Comparison of ENCODE assay signal across 8 cellular contexts in the genomic region with DNA sequence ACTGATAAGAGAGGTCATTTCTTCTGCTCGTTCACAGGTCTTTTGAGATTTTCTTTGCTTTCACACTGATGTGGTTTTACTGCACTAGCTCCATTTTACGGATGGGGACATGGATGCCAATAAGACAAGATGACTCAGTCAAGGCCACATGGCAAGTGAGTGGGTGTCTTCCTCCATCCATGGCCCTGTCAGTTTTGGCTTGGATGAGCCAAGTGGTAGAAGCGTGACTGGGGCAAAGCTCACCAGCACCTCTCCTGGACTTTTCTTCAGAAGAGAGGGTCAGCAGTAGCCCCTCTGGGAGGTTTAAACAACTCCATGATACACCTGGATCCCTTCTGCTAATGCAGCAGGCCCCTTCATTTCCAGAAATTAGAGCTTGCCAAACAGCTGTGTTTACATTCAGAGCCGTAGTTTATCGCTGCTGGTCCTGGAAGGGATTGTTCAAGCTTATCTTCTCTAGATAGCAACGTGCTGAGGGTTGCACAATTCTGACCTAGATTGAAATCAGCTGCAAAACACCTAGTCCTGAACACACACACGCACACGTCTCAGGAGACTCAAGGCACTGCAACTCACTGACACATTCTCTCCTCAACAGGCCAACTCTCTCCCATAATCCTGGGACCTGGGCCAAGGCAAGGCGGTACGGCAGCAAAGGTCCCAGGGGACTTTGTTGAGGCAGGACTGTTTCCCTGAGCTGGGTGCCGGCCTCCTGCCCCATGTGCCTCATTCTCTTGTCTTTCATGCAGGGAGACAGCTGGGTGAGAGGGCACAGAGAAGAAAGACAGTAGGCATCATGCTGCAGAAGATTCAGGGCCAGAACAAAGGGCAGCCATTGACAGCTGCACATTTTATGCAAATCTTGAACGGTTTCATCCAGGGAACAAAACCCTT. TPM values are rescaled to one million over a fixed set of nuclear protein-coding genes. Genes with fewer than 3 reads are reported as not detected.
A peak's percentile ranks its signal among the peaks of the same experiment; 100 is the strongest.
DNase-seq lines count a peak whose midpoint lies in the region; ATAC-seq, FAIRE-seq and TF ChIP-seq lines count a peak whose summit lies in the region.

No MANE protein-coding gene starts in this region.

- no peak for TF ChIP-seq RAD21 in HepG2 (CRISPR knock-in tag; IDR thresholded peaks at IDR 0.05)

- H3K27me3 ChIP-seq in HepG2 (ENCODE audit: control insufficient read depth in 1 of 2, insufficient read depth in 2 of 2, low read length in 2 of 2), result no peaks in the 10 kb centered on the region; a peak in 1 of 5 replicates
- no peaks in the 10 kb centered on the region for H3K27me3 ChIP-seq in vagina

- peaks cover 0 to 7% of the 10 kb centered on the region in 2 donors for H3K9me3 Mint-ChIP-seq in stimulated activated naive CD8-positive, alpha-beta T cell treated with anti-CD3 and anti-CD28 coated beads, Interleukin-15, amount 100 ng/mL, for 72 hours
- peaks cover 0 to 10% of the 10 kb centered on the region in 2 donors for H3K9me3 Mint-ChIP-seq in activated naive CD4-positive, alpha-beta T cell treated with anti-CD3 and anti-CD28 coated beads, Interleukin-2, amount 50 U/mL, for 72 hours

- H3K27ac ChIP-seq in HepG2 (ENCODE audit: extremely low read length, insufficient read depth, low read length) (peak overlapping the region; percentile 5), vagina (peak overlapping the region; percentile 86)

- H3K4me1 ChIP-seq in HepG2 (ENCODE audit: insufficient read depth, low read length) (peaks cover 68% of the 10 kb centered on the region), vagina (peaks cover 53% of the 10 kb centered on the region)

- peak overlapping the region; percentile 4 to 53 (median 51); a peak in 4 of 6 replicates for H3K4me3 ChIP-seq in HepG2 (replicated peaks in 1 of 3; ENCODE audit: insufficient read depth in 1 of 3, low read depth in 2 of 3, low read length in 3 of 3)
- H3K4me3 ChIP-seq in vagina, result no peak overlapping the region

- in situ Hi-C loops in HepG2 (cut with HindIII; ENCODE audit: extremely low pct_ligation_motif_present, low pct_unique_long_range_greater_than_20kb), result no loop called here

- FAIRE-seq in HepG2 (lab: Jason Lieb, UNC), result no peak

- peak overlapping the region in 1 of 2 donors; percentile 12 for H3K27ac Mint-ChIP-seq in stimulated activated naive CD8-positive, alpha-beta T cell treated with anti-CD3 and anti-CD28 coated beads, Interleukin-15, amount 100 ng/mL, for 72 hours
- H3K27ac Mint-ChIP-seq in activated naive CD4-positive, alpha-beta T cell treated with anti-CD3 and anti-CD28 coated beads, Interleukin-2, amount 50 U/mL, for 72 hours, result peak overlapping the region in 1 of 2 donors; percentile 70

- H3K27me3 Mint-ChIP-seq in stimulated activated naive CD8-positive, alpha-beta T cell treated with anti-CD3 and anti-CD28 coated beads, Interleukin-15, amount 100 ng/mL, for 72 hours, result no peaks in the 10 kb centered on the region

- peak overlapping the region in 1 of 2 donors; percentile 30 for H3K4me3 Mint-ChIP-seq in stimulated activated naive CD8-positive, alpha-beta T cell treated with anti-CD3 and anti-CD28 coated beads, Interleukin-15, amount 100 ng/mL, for 72 hours

- H4K20me1 ChIP-seq in HepG2 (ENCODE audit: insufficient read depth, low read length), result no peaks in the 10 kb centered on the region

- CTCF ChIA-PET in HepG2 (lab: Yijun Ruan, JAX; ENCODE audit: low intra/inter-chr PET ratio, low total read pairs), result no interaction called here

- H3K36me3 ChIP-seq in HepG2 (replicated peaks in 1 of 2; ENCODE audit: control insufficient read depth in 1 of 2, insufficient read depth in 2 of 2, low read length in 2 of 2) (no peaks in the 10 kb centered on the region), vagina (no peaks in the 10 kb centered on the region)

- peak overlapping the region; percentile 95 for H3K4me2 ChIP-seq in HepG2 (ENCODE audit: low read depth, low read length)

- no peaks in the 10 kb centered on the region for H3K9me3 ChIP-seq in HepG2 (ENCODE audit: low read length)
- no peaks in the 10 kb centered on the region for H3K9me3 ChIP-seq in vagina

- no peaks in the 10 kb centered on the region for H3K79me2 ChIP-seq in HepG2 (ENCODE audit: insufficient read depth, low read length)

- peaks cover 77% of the 10 kb centered on the region for H3K4me1 Mint-ChIP-seq in stimulated activated naive CD8-positive, alpha-beta T cell treated with anti-CD3 and anti-CD28 coated beads, Interleukin-15, amount 100 ng/mL, for 72 hours

- TF ChIP-seq CTCF in HepG2 (CRISPR knock-in tag; IDR thresholded peaks at IDR 0.05) (no peak), vagina (IDR thresholded peaks at IDR 0.05) (no peak)

- peak; percentile 26 for DNase-seq in stimulated activated naive CD8-positive, alpha-beta T cell treated with anti-CD3 and anti-CD28 coated beads, Interleukin-15, Interleukin-2, amounts not matched to agents 100 U/mL and 50 U/mL, for 24 hours
- DNase-seq in stimulated activated naive CD8-positive, alpha-beta T cell treated with anti-CD3 and anti-CD28 coated beads, Interleukin-15, amount 100 ng/mL, for 72 hours, result no peak
- DNase-seq in NCI-H1092 (lab: John Stamatoyannopoulos, UW), result peak; percentile 90
- DNase-seq in activated naive CD4-positive, alpha-beta T cell treated with anti-CD3 and anti-CD28 coated beads, Interleukin-2, amount 50 U/mL, for 72 hours (ENCODE audit: low spot score in 2 of 2), result no peak
- peak; percentile 59 for DNase-seq in HepG2 (ENCODE audit: low spot score)
- DNase-seq in vagina (ENCODE audit: extremely low spot score in 2 of 2), result peak; percentile 88 to 93
- no peak for DNase-seq in kidney glomerular epithelial cell (lab: John Stamatoyannopoulos, UW)
- no peak for DNase-seq in T1000 (lab: John Stamatoyannopoulos, UW)

- TF ChIP-seq POLR2A in HepG2 (IDR thresholded peaks at IDR 0.05; ENCODE audit: insufficient read depth in 1 of 2, low read depth in 2 of 2, low read length in 2 of 2) (no peak), vagina (IDR thresholded peaks at IDR 0.05) (no peak)

- peak overlapping the region; percentile 5; the same call in 1 of the 2 replicates for H3K9ac ChIP-seq in HepG2 (ENCODE audit: insufficient read depth, low read depth, low read length)

- POLR2A ChIA-PET in HepG2 (lab: Yijun Ruan, JAX), result interaction anchor here (0.8 to 4.8 kb wide), 8 partner anchors 9 to 61 kb away, joined by 3 to 53 read pairs (median 6); partner anchors contain the start of genes BBIP1, PDCD4 and SHOC2

- 1% methylated on average over 10 of the region's 12 CpGs for WGBS in HepG2 (ENCODE audit: low lambda C conversion rate)

- intact Hi-C loops in HepG2 (cut with micrococcal nuclease; ENCODE audit: unreplicated experiment) (no loop called here), vagina (cut with DNase I) (no loop called here)

- peak overlapping the region; percentile 57 for H2AFZ ChIP-seq in HepG2 (ENCODE audit: low read length)

- peak; percentile 29 for ATAC-seq in stimulated activated naive CD8-positive, alpha-beta T cell treated with anti-CD3 and anti-CD28 coated beads, Interleukin-15, Interleukin-2, amounts not matched to agents 100 U/mL and 50 U/mL, for 24 hours
- ATAC-seq in stimulated activated naive CD8-positive, alpha-beta T cell treated with anti-CD3 and anti-CD28 coated beads, Interleukin-15, amount 100 ng/mL, for 72 hours, result no peak
- ATAC-seq in activated naive CD4-positive, alpha-beta T cell treated with anti-CD3 and anti-CD28 coated beads, Interleukin-2, amount 50 U/mL, for 72 hours, result peak; percentile 45 to 50
- ATAC-seq in HepG2, result peak; percentile 67

- BruUV-seq in HepG2 (replicated peaks; lab: Mats Ljungman, UMichigan), result no TSS peak

- peaks cover 17 to 26% of the 10 kb centered on the region in 2 donors for H3K36me3 Mint-ChIP-seq in activated naive CD4-positive, alpha-beta T cell treated with anti-CD3 and anti-CD28 coated beads, Interleukin-2, amount 50 U/mL, for 72 hours

- TF ChIP-seq EP300 in HepG2 (IDR thresholded peaks at IDR 0.05; ENCODE audit: low read depth in 2 of 2, low read length in 2 of 2), result peak in 1 of 2 experiments; percentile 49; a peak in 1 of 4 replicates
- no peak; the same call in 1 of the 2 replicates for TF ChIP-seq EP300 in HepG2 (CRISPR knock-in tag; IDR thresholded peaks at IDR 0.05; ENCODE audit: borderline replicate concordance)

RNA-seq across cellular contexts. Expression of gene PDCD4, which starts 14.2 kb away (rescaled TPM):
- 100 to 1,000 TPM in 1 of 2 donors, 10 to 100 TPM in 1; 94.9 to 159 TPM for total RNA-seq in activated naive CD4-positive, alpha-beta T cell treated with anti-CD3 and anti-CD28 coated beads, Interleukin-2, amount 50 U/mL, for 72 hours
- 56.2 and 92.8 TPM in 2 replicates for total RNA-seq in HepG2 (2016; rRNA removed; fragmentation: Illumina TruSeq; extraction: Trizol)
- total RNA-seq in HepG2 (2016; cell fraction: cytosol; rRNA removed; fragmentation: Illumina TruSeq; extraction: Trizol; ENCODE audit: low read depth), result 16.2 and 22.3 TPM in 2 replicates
- 63.2 and 84.9 TPM in 2 replicates for total RNA-seq in HepG2 (2016; cell fraction: insoluble cytoplasmic fraction; rRNA removed; fragmentation: Illumina TruSeq; extraction: Trizol)
- 12.3 and 13.7 TPM in 2 replicates for total RNA-seq in HepG2 (2016; cell fraction: membrane; rRNA removed; fragmentation: Illumina TruSeq; extraction: Trizol)
- total RNA-seq in HepG2 (2016; cell fraction: nucleus; rRNA removed; fragmentation: Illumina TruSeq; extraction: Trizol), result 30.6 and 42.1 TPM in 2 replicates
- 22.4 and 22.8 TPM in 2 replicates for polyA plus RNA-seq in HepG2 (2011; rRNA removed)
- 7.6 and 12.9 TPM in 2 replicates for polyA plus RNA-seq in HepG2 (2011; cell fraction: cytosol; rRNA removed)
- 8.4 and 13.8 TPM in 2 replicates for polyA plus RNA-seq in HepG2 (2011; cell fraction: nucleus; rRNA removed)
- polyA plus RNA-seq in HepG2 (2012), result 50.1 and 77.6 TPM in 2 replicates
- 2.7 and 4.0 TPM in 2 replicates for polyA plus RNA-seq in HepG2 (2016; cell fraction: cytosol; fragmentation: Illumina TruSeq; extraction: Trizol; ENCODE audit: low read depth)
- 112 and 113 TPM in 2 replicates for polyA plus RNA-seq in HepG2 (2016; cell fraction: insoluble cytoplasmic fraction; fragmentation: Illumina TruSeq; extraction: Trizol; ENCODE audit: low read depth)
- 9.3 and 9.7 TPM in 2 replicates for polyA plus RNA-seq in HepG2 (2016; cell fraction: membrane; fragmentation: Illumina TruSeq; extraction: Trizol; ENCODE audit: low read depth)
- polyA plus RNA-seq in HepG2 (2016; cell fraction: nucleus; fragmentation: Illumina TruSeq; extraction: Trizol; ENCODE audit: insufficient read depth, low read depth), result 58.0 and 60.5 TPM in 2 replicates
- 3.8 and 12.7 TPM in 2 replicates for polyA minus RNA-seq in HepG2 (2011; rRNA and poly(A)+ RNA removed; ENCODE audit: low replicate concordance)
- polyA minus RNA-seq in HepG2 (2011; cell fraction: cytosol; rRNA and poly(A)+ RNA removed), result 19.9 and 36.2 TPM in 2 replicates
- polyA minus RNA-seq in HepG2 (2011; cell fraction: nucleus; rRNA and poly(A)+ RNA removed), result 50.6 and 51.0 TPM in 2 replicates
- 110 TPM for total RNA-seq in vagina

Comparison
In these comparisons a context has a peak if more than half of its experiments do, and no peak if none do; other contexts are left out.
1. DNase-seq: peak in stimulated activated naive CD8-positive, alpha-beta T cell treated with anti-CD3 and anti-CD28 coated beads, Interleukin-15, Interleukin-2, amounts not matched to agents 100 U/mL and 50 U/mL, for 24 hours (single experiment), NCI-H1092 (single experiment), HepG2 (single experiment) and vagina (2 of 2); none in stimulated activated naive CD8-positive, alpha-beta T cell treated with anti-CD3 and anti-CD28 coated beads, Interleukin-15, amount 100 ng/mL, for 72 hours (0 of 2), activated naive CD4-positive, alpha-beta T cell treated with anti-CD3 and anti-CD28 coated beads, Interleukin-2, amount 50 U/mL, for 72 hours (0 of 2), kidney glomerular epithelial cell (single experiment) and T1000 (single experiment).
2. H3K4me3 ChIP-seq: peak in HepG2 (3 of 3); none in vagina (0 of 2).